In the genomic region with DNA sequence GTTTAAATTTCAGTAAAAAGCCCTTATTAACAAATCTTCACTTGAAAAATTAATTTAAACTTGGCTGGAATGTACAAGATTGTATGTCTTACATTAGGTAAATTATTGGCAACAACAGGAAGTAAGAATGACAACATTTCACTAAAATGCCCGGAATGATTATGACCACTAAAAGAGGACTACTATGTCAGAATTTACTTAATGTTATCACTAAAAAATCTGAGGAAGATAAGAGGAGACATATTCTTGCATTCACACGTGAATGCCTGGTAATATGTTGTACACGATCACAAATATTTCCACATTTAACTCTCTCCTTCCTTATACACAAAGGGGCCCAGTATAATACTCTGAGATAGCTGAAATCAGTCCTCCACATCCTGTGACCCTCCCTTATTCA, we compare ENCODE assay signal across 1 cellular context.
TF ChIP-seq lines count a peak whose summit lies in the region.

No MANE protein-coding gene starts in this region.

TF ChIP-seq in IMR-90, 13 proteins besides CTCF, POLR2A, EP300 and RAD21:
- TF ChIP-seq NFE2L2 (IDR thresholded peaks at IDR 0.05; ENCODE audit: low read depth, low read length) (no peak), RCOR1 (IDR thresholded peaks at IDR 0.05; ENCODE audit: insufficient replicate concordance, low read length) (no peak), BHLHE40 (IDR thresholded peaks at IDR 0.05; ENCODE audit: low read depth, low read length) (peak; percentile 81)
